In the genomic region with DNA sequence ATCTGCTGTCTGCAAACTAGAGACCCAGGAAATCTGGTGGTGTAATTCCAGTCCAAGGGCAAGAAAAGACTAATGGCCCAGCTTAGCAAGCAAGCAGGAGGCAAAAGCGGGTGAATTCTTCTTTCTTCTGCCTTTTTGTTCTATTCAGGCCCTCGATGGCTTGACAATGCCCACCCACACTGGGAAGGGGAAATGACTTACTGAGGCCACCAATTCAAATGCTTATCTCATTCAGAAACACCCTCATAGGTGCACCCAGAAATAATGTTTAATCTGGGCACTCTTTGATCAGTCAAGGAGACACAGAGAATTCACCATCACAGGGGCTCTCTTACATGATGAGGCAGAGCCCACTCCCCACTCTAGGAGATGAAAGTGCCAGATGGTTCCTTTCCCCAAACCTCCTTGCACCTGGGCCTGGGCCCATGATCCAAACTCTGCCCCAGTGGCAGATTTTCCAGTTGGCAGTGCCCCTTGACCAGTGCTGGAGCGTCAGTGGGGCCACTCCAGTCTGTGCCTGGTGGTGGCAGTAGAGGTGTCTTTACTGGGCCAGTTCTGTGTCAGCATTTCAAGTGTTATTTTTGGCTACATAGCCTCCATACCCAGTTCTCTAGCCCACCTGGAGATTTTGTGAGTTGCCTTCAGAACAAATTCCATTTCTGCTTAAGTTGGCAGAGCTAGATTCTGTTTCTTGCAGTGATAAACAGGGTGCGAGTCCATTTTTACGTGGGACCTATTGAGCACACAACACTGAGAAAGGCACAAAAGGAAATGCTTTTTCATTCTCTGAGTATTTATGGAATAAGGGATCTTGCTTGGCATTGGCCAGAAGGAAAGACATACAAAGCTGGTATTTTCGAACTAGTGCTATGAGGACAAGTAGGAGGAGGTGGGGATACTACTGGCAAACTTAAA, we compare ENCODE assay signal across 8 cellular contexts. TPM values are rescaled to one million over a fixed set of nuclear protein-coding genes. Genes with fewer than 3 reads are reported as not detected.
DNase-seq lines count a peak whose midpoint lies in the region; ATAC-seq and TF ChIP-seq lines count a peak whose summit lies in the region.

No MANE protein-coding gene starts in this region.

- DNase-seq in A172 (ENCODE audit: low spot score) (peak; percentile 10), left lobe of liver (ENCODE audit: low spot score) (peak; percentile 69), neuronal stem cell (ENCODE audit: low spot score) (no peak), ovary (no peak)
- DNase-seq in effector CD8-positive, alpha-beta T cell (lab: John Stamatoyannopoulos, UW): no peak

- H3K9me3 ChIP-seq in neuronal stem cell (replicated peaks in 1 of 2; ENCODE audit: control insufficient read depth in 2 of 2, insufficient read depth in 1 of 2, low read depth in 1 of 2, low read length in 2 of 2) (no peaks in the 10 kb centered on the region), ovary (no peaks in the 10 kb centered on the region)

- H3K27me3 ChIP-seq in neuronal stem cell (ENCODE audit: control insufficient read depth in 3 of 3, insufficient read depth in 3 of 3, low read depth in 1 of 3, low read length in 3 of 3) (peaks cover 0 to 10% (median 2%) of the 10 kb centered on the region in 3 experiments), ovary (no peaks in the 10 kb centered on the region)

- peaks cover 0 to 7% of the 10 kb centered on the region in 2 donors for H3K4me1 ChIP-seq in neuronal stem cell (ENCODE audit: control insufficient read depth in 2 of 2, insufficient read depth in 1 of 2, low read depth in 1 of 2, low read length in 2 of 2)
- no peaks in the 10 kb centered on the region for H3K4me1 ChIP-seq in ovary (ENCODE audit: insufficient read depth)

- H2BK5ac ChIP-seq in neuronal stem cell (ENCODE audit: low read length): no peak overlapping the region

- no peak overlapping the region for H2AK5ac ChIP-seq in neuronal stem cell (ENCODE audit: low read depth, low read length)

- H3K4me3 ChIP-seq in neuronal stem cell (ENCODE audit: low read length in 2 of 2) (no peak overlapping the region), ovary (no peak overlapping the region)

- TF ChIP-seq EP300 in ovary (IDR thresholded peaks at IDR 0.05): no peak

- H2BK15ac ChIP-seq in neuronal stem cell (ENCODE audit: low read length): no peak overlapping the region

- no peak overlapping the region for H3K27ac ChIP-seq in neuronal stem cell (replicated peaks; ENCODE audit: low read length)
- no peak overlapping the region for H3K27ac ChIP-seq in ovary

- intact Hi-C loops in ovary (cut with DNase I): no loop called here

- no peak overlapping the region for H4K91ac ChIP-seq in neuronal stem cell (ENCODE audit: low read depth, low read length, poor library complexity)

- no peak overlapping the region for H3K14ac ChIP-seq in neuronal stem cell (ENCODE audit: low read length)

- H3K79me1 ChIP-seq in neuronal stem cell (ENCODE audit: low read depth, low read length): no peaks in the 10 kb centered on the region

- no peak overlapping the region for H3K4ac ChIP-seq in neuronal stem cell (ENCODE audit: low read length)

- H3K36me3 ChIP-seq in neuronal stem cell (replicated peaks in 1 of 2; ENCODE audit: control insufficient read depth in 2 of 2, insufficient read depth in 2 of 2, low read length in 2 of 2): no peaks in the 10 kb centered on the region
- no peaks in the 10 kb centered on the region for H3K36me3 ChIP-seq in ovary

- no peak overlapping the region for H3K23ac ChIP-seq in neuronal stem cell (ENCODE audit: low read depth, low read length, poor library complexity)

- no peak overlapping the region for H3K18ac ChIP-seq in neuronal stem cell (ENCODE audit: low read length)

- H2BK12ac ChIP-seq in neuronal stem cell (ENCODE audit: low read length): no peak overlapping the region

- no peak for TF ChIP-seq POLR2A in ovary (IDR thresholded peaks at IDR 0.05)

- ATAC-seq in HG02885 (IDR thresholded peaks at IDR 0.05; ENCODE audit: poor library complexity, unreplicated experiment): peak; percentile 86
- peak; percentile 92 for ATAC-seq in SK-N-SH treated with all-trans-retinoic acid at 6 μM for 48 hours
- peak; percentile 100 for ATAC-seq in left lobe of liver

- no peak overlapping the region for H4K8ac ChIP-seq in neuronal stem cell (ENCODE audit: low read depth, low read length)

- TF ChIP-seq CTCF in GM12872 (IDR thresholded peaks at IDR 0.05; ENCODE audit: insufficient read depth, low read depth, low read length) (peak; percentile 77), ovary (IDR thresholded peaks at IDR 0.05) (no peak)

- H2BK120ac ChIP-seq in neuronal stem cell (ENCODE audit: low read depth, low read length): no peak overlapping the region

- H3K4me2 ChIP-seq in neuronal stem cell (ENCODE audit: insufficient read depth, low read length, poor library complexity, severe bottlenecking): no peak overlapping the region

- WGBS in neuronal stem cell (ENCODE audit: extremely low coverage in 2 of 2, insufficient read length in 2 of 2, insufficient replicate concordance in 1 of 2), 2 donors: no CpG with 5 or more reads among the region's 6 CpGs
- WGBS in ovary, 3 donors: 55 to 71% (median 59%) methylated on average over 6 of the region's 6 CpGs

- no peak overlapping the region for H3K9ac ChIP-seq in neuronal stem cell (ENCODE audit: low read depth, low read length, poor library complexity)

- H2AFZ ChIP-seq in neuronal stem cell (ENCODE audit: low read length): no peak overlapping the region

TF ChIP-seq in SK-N-SH treated with all-trans-retinoic acid at 6 μM for 48 hours, 23 proteins besides CTCF, POLR2A, EP300 and RAD21 (continues in another document):
- TF ChIP-seq TCF4 (CRISPR knock-in tag; IDR thresholded peaks at IDR 0.05; ENCODE audit: borderline replicate concordance) (no peak), TOX (CRISPR knock-in tag; IDR thresholded peaks at IDR 0.05; ENCODE audit: borderline replicate concordance) (no peak), RARB (CRISPR knock-in tag; IDR thresholded peaks at IDR 0.05) (no peak), ARNTL (CRISPR knock-in tag; IDR thresholded peaks at IDR 0.05; ENCODE audit: borderline replicate concordance, low read depth) (no peak), PPARA (CRISPR knock-in tag; IDR thresholded peaks at IDR 0.05; ENCODE audit: borderline replicate concordance) (no peak)
- TF ChIP-seq, protein P1, sequence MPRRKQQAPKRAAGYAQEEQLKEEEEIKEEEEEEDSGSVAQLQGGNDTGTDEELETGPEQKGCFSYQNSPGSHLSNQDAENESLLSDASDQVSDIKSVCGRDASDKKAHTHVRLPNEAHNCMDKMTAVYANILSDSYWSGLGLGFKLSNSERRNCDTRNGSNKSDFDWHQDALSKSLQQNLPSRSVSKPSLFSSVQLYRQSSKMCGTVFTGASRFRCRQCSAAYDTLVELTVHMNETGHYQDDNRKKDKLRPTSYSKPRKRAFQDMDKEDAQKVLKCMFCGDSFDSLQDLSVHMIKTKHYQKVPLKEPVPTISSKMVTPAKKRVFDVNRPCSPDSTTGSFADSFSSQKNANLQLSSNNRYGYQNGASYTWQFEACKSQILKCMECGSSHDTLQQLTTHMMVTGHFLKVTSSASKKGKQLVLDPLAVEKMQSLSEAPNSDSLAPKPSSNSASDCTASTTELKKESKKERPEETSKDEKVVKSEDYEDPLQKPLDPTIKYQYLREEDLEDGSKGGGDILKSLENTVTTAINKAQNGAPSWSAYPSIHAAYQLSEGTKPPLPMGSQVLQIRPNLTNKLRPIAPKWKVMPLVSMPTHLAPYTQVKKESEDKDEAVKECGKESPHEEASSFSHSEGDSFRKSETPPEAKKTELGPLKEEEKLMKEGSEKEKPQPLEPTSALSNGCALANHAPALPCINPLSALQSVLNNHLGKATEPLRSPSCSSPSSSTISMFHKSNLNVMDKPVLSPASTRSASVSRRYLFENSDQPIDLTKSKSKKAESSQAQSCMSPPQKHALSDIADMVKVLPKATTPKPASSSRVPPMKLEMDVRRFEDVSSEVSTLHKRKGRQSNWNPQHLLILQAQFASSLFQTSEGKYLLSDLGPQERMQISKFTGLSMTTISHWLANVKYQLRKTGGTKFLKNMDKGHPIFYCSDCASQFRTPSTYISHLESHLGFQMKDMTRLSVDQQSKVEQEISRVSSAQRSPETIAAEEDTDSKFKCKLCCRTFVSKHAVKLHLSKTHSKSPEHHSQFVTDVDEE (CRISPR knock-in tag; IDR thresholded peaks at IDR 0.05): no peak
- TF ChIP-seq, protein P2, sequence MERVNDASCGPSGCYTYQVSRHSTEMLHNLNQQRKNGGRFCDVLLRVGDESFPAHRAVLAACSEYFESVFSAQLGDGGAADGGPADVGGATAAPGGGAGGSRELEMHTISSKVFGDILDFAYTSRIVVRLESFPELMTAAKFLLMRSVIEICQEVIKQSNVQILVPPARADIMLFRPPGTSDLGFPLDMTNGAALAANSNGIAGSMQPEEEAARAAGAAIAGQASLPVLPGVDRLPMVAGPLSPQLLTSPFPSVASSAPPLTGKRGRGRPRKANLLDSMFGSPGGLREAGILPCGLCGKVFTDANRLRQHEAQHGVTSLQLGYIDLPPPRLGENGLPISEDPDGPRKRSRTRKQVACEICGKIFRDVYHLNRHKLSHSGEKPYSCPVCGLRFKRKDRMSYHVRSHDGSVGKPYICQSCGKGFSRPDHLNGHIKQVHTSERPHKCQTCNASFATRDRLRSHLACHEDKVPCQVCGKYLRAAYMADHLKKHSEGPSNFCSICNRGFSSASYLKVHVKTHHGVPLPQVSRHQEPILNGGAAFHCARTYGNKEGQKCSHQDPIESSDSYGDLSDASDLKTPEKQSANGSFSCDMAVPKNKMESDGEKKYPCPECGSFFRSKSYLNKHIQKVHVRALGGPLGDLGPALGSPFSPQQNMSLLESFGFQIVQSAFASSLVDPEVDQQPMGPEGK (CRISPR knock-in tag; IDR thresholded peaks at IDR 0.05; ENCODE audit: borderline replicate concordance): no peak

RNA-seq across cellular contexts. Expression of a gene that starts 7.5 kb away (rescaled TPM):
- 0.05 TPM in 1 of 2 replicates, not detected in the other for total RNA-seq in A172 (2014; rRNA removed; shearing (Covaris generic))
- total RNA-seq in left lobe of liver (1.3 TPM), ovary (under 1 TPM in 4 of 7 donors, not detected in 3; 0.18 to 0.69 (median 0.24) TPM)
- polyA plus RNA-seq in neuronal stem cell (2013, experiment 1 of 2): 0.11 TPM
- polyA plus RNA-seq in neuronal stem cell (2013, experiment 2 of 2): 0.10 TPM
- polyA plus RNA-seq in ovary: under 1 TPM; 0.17 to 0.38 TPM

RNA-seq across cellular contexts. Expression of a gene that starts 32.9 kb away (rescaled TPM):
- 5.8 and 7.3 TPM in 2 replicates for total RNA-seq in A172 (2014; rRNA removed; shearing (Covaris generic))
- 3.2 TPM for total RNA-seq in left lobe of liver
- polyA plus RNA-seq in neuronal stem cell (2013, experiment 1 of 2): 3.5 TPM
- 3.8 TPM for polyA plus RNA-seq in neuronal stem cell (2013, experiment 2 of 2)
- total RNA-seq in ovary: 10 to 100 TPM in 1 of 7 donors, 1 to 10 TPM in 6; 2.8 to 10.1 (median 6.8) TPM
- polyA plus RNA-seq in ovary: 1 to 10 TPM; 4.0 to 6.6 TPM

Comparison
In these comparisons a context has a peak if more than half of its experiments do, and no peak if none do; other contexts are left out.
1. DNase-seq: peak in A172 (single experiment) and left lobe of liver (single experiment); none in neuronal stem cell (single experiment), ovary (0 of 5) and effector CD8-positive, alpha-beta T cell (single experiment).
2. Peak in every context shown above with its lines, with median percentiles within 50 percentile points of each other: ATAC-seq.